ENCODE assay signal across 9 cellular contexts in genomic region chr3:178320481-178321352, GRCh38.
DNase-seq lines count a peak whose midpoint lies in the region; ATAC-seq and TF ChIP-seq lines count a peak whose summit lies in the region.
"Had no signal": no experiment of that assay in that cellular context is flagged by ENCODE, and none has a peak within 500 bp of the region (broad histone marks: within the 10 kb centered on the region; RNA-seq: fewer than 3 reads in every experiment).

No MANE protein-coding gene starts in this region.

- peak; percentile 14 for DNase-seq in BE2C
- peak; percentile 50 for DNase-seq in NCI-H2029 treated with DMSO at 0.1 percent for 48 hours (lab: John Stamatoyannopoulos, UW)
- DNase-seq in dermis microvascular lymphatic vessel endothelial cell (ENCODE audit: low read depth in 2 of 2), result peak; percentile 72 to 77
- no peak for DNase-seq in activated naive CD4-positive, alpha-beta T cell treated with anti-CD3 and anti-CD28 coated beads, Interleukin-2, amount 50 U/mL, for 16 hours
- no peak for DNase-seq in iPS-NIHi7 (ENCODE audit: extremely low spot score)

- H3K27me3 Mint-ChIP-seq in nephron (ENCODE audit: low read depth), result no peaks in the 10 kb centered on the region

- ATAC-seq in HG02798 (IDR thresholded peaks at IDR 0.05; ENCODE audit: poor library complexity, unreplicated experiment), result no peak
- no peak for ATAC-seq in GM21381 (IDR thresholded peaks at IDR 0.05; ENCODE audit: unreplicated experiment)
- ATAC-seq: activated CD4-positive, CD25-positive, alpha-beta regulatory T cell treated with anti-CD3 and anti-CD28 coated beads, Interleukin-2, amount 50 U/mL, for 24 hours had no signal

- H3K27me3 ChIP-seq in BE2C, result no peaks in the 10 kb centered on the region

- peaks cover 26% of the 10 kb centered on the region for H3K4me1 ChIP-seq in BE2C

- no peaks in the 10 kb centered on the region for H3K9me3 Mint-ChIP-seq in nephron

- no peak overlapping the region for H3K4me3 ChIP-seq in BE2C (ENCODE audit: low read depth, low read length)

- no peak; the same call in 1 of the 2 replicates for TF ChIP-seq CTCF in BE2C (IDR thresholded peaks at IDR 0.05; ENCODE audit: low read depth, low read length)
- no peak for TF ChIP-seq CTCF in nephron (IDR thresholded peaks at IDR 0.05; ENCODE audit: unreplicated experiment in 3 of 3)

- H3K36me3 ChIP-seq in BE2C, result no peaks in the 10 kb centered on the region

- peak overlapping the region; percentile 84 to 94 (median 94) for H3K27ac Mint-ChIP-seq in nephron

- peak overlapping the region in 1 of 3 experiments; percentile 5 for H3K4me3 Mint-ChIP-seq in nephron

- H3K9me3 ChIP-seq in BE2C, result no peaks in the 10 kb centered on the region

- no peaks in the 10 kb centered on the region for H3K36me3 Mint-ChIP-seq in nephron (ENCODE audit: low read depth)

- peaks cover 45% of the 10 kb centered on the region for H3K4me1 Mint-ChIP-seq in nephron

Comparison
In these comparisons a context has a peak if more than half of its experiments do, and no peak if none do; other contexts are left out.
1. DNase-seq: peak in BE2C (single experiment), NCI-H2029 treated with DMSO at 0.1 percent for 48 hours (single experiment) and dermis microvascular lymphatic vessel endothelial cell (2 of 2); none in activated naive CD4-positive, alpha-beta T cell treated with anti-CD3 and anti-CD28 coated beads, Interleukin-2, amount 50 U/mL, for 16 hours (single experiment) and iPS-NIHi7 (single experiment).